ENCODE assay signal across 23 cellular contexts in genomic region chr17:68776451-68776850, GRCh38.
DNase-seq lines count a peak whose midpoint lies in the region; TF ChIP-seq lines count a peak whose summit lies in the region.
"Had no signal": no experiment of that assay in that cellular context is flagged by ENCODE, and none has a peak within 500 bp of the region (broad histone marks: within the 10 kb centered on the region; RNA-seq: fewer than 3 reads in every experiment).

No MANE protein-coding gene starts in this region.

- no peak overlapping the region for H3K4me3 Mint-ChIP-seq in activated CD4-positive, alpha-beta T cell treated with anti-CD3 and anti-CD28 coated beads, Interleukin-2, amount 10 ng/mL, durations not matched to agents 7 days and 5 days
- H3K4me3 Mint-ChIP-seq: CD8-positive, alpha-beta T cell; GM23338; IgD-negative memory B cell; mesothelial cell of epicardium; nephron progenitor cell had no signal

- H3K9me3 Mint-ChIP-seq in activated CD4-positive, alpha-beta T cell treated with anti-CD3 and anti-CD28 coated beads, Interleukin-2, amount 10 ng/mL, durations not matched to agents 7 days and 5 days: no peaks in the 10 kb centered on the region
- H3K9me3 Mint-ChIP-seq: CD8-positive, alpha-beta T cell had no signal

- no peak overlapping the region for H3K9ac ChIP-seq in fibroblast of lung (ENCODE audit: insufficient read depth, low read length)
- no peak overlapping the region for H3K9ac ChIP-seq in parathyroid adenoma

- H3K4me2 ChIP-seq in fibroblast of lung (ENCODE audit: extremely low read depth, insufficient read depth, low read length) (no peak overlapping the region), parathyroid adenoma (ENCODE audit: low read length) (no peak overlapping the region)
- H3K4me2 ChIP-seq: GM23338 had no signal

- H3K27ac ChIP-seq in fibroblast of lung (ENCODE audit: insufficient read depth, low read length) (peak overlapping the region; percentile 16), parathyroid adenoma (peak overlapping the region; percentile 16), testis (peak overlapping the region; percentile 32 to 79)
- H3K27ac ChIP-seq: brain microvascular endothelial cell had no signal

- H2AFZ ChIP-seq in fibroblast of lung (ENCODE audit: low read length) (no peak overlapping the region), parathyroid adenoma (no peak overlapping the region)

- H3K4me1 Mint-ChIP-seq in activated CD4-positive, alpha-beta T cell treated with anti-CD3 and anti-CD28 coated beads, Interleukin-2, amount 10 ng/mL, durations not matched to agents 7 days and 5 days: peaks cover 6% of the 10 kb centered on the region

- H3K27ac Mint-ChIP-seq in activated CD4-positive, alpha-beta T cell treated with anti-CD3 and anti-CD28 coated beads, Interleukin-2, amount 10 ng/mL, durations not matched to agents 7 days and 5 days: no peak overlapping the region
- H3K27ac Mint-ChIP-seq: CD8-positive, alpha-beta T cell; GM23338; IgD-negative memory B cell; mesothelial cell of epicardium; nephron progenitor cell had no signal

- CTCF ChIA-PET in activated CD4-positive, alpha-beta T cell treated with anti-CD3 and anti-CD28 coated beads, Interleukin-2, amount 10 ng/mL, durations not matched to agents 7 days and 5 days (lab: Charles Lee): no interaction called here

- no peak for TF ChIP-seq CTCF in fibroblast of lung (conservative IDR thresholded peaks at IDR 0.05 in 1 of 2, IDR thresholded peaks at IDR 0.05 in 1 of 2; ENCODE audit: low read depth in 1 of 2, low read length in 2 of 2)
- TF ChIP-seq CTCF in parathyroid adenoma (IDR thresholded peaks at IDR 0.05): no peak
- TF ChIP-seq CTCF in testis (IDR thresholded peaks at IDR 0.05): no peak

- peaks cover 13% of the 10 kb centered on the region for H3K4me1 ChIP-seq in fibroblast of lung (ENCODE audit: control insufficient read depth, extremely low read depth, insufficient read depth, low read length)
- no peaks in the 10 kb centered on the region for H3K4me1 ChIP-seq in parathyroid adenoma
- H3K4me1 ChIP-seq in testis: peaks cover 12% of the 10 kb centered on the region

- no peaks in the 10 kb centered on the region for H3K36me3 Mint-ChIP-seq in activated CD4-positive, alpha-beta T cell treated with anti-CD3 and anti-CD28 coated beads, Interleukin-2, amount 10 ng/mL, durations not matched to agents 7 days and 5 days (ENCODE audit: low read depth)
- H3K36me3 Mint-ChIP-seq: CD8-positive, alpha-beta T cell; IgD-negative memory B cell; mesothelial cell of epicardium had no signal

- TF ChIP-seq POLR2A in testis (IDR thresholded peaks at IDR 0.05): no peak

- H3K36me3 ChIP-seq in fibroblast of lung (ENCODE audit: control insufficient read depth, insufficient read depth, low read length) (no peaks in the 10 kb centered on the region), parathyroid adenoma (ENCODE audit: control insufficient read depth, insufficient read depth, low read length) (no peaks in the 10 kb centered on the region), testis (ENCODE audit: low read depth, missing control alignments) (no peaks in the 10 kb centered on the region)
- H3K36me3 ChIP-seq: brain microvascular endothelial cell, tibial artery had no signal

- intact Hi-C loops in testis (cut with DNase I; ENCODE audit: low total_unique reads): loop anchor here (10.0 kb wide), 1 partner anchor 198 kb away; no protein-coding TSS in a partner anchor

- H3K79me2 ChIP-seq in fibroblast of lung (ENCODE audit: control insufficient read depth, insufficient read depth, low read length) (no peaks in the 10 kb centered on the region), parathyroid adenoma (no peaks in the 10 kb centered on the region)

- WGBS in testis, 2 donors: 77% methylated on average over 3 of the region's 3 CpGs

- no peaks in the 10 kb centered on the region for H4K20me1 ChIP-seq in fibroblast of lung (ENCODE audit: control insufficient read depth, extremely low read depth, insufficient read depth, low read length)

- H3K4me3 ChIP-seq in fibroblast of lung (replicated peaks in 1 of 4; ENCODE audit: control extremely low read depth in 1 of 4, insufficient read depth in 1 of 4, low read depth in 3 of 4, low read length in 4 of 4): no peak overlapping the region
- H3K4me3 ChIP-seq in parathyroid adenoma (ENCODE audit: low read depth, low read length): no peak overlapping the region
- H3K4me3 ChIP-seq in testis: no peak overlapping the region
- H3K4me3 ChIP-seq: GM23338, tibial artery had no signal

- H3K9me3 ChIP-seq in fibroblast of lung (ENCODE audit: control insufficient read depth, insufficient read depth, low read depth, low read length) (no peaks in the 10 kb centered on the region), parathyroid adenoma (ENCODE audit: control insufficient read depth, low read length) (no peaks in the 10 kb centered on the region), testis (no peaks in the 10 kb centered on the region)
- H3K9me3 ChIP-seq: tibial artery had no signal

- POLR2A ChIA-PET in activated CD4-positive, alpha-beta T cell treated with anti-CD3 and anti-CD28 coated beads, Interleukin-2, amount 10 ng/mL, durations not matched to agents 7 days and 5 days (lab: Charles Lee): no interaction called here

- H3K27me3 Mint-ChIP-seq in activated CD4-positive, alpha-beta T cell treated with anti-CD3 and anti-CD28 coated beads, Interleukin-2, amount 10 ng/mL, durations not matched to agents 7 days and 5 days: peaks cover 9% of the 10 kb centered on the region
- H3K27me3 Mint-ChIP-seq: IgD-negative memory B cell had no signal

- no peaks in the 10 kb centered on the region for H3K27me3 ChIP-seq in fibroblast of lung (ENCODE audit: control insufficient read depth, insufficient read depth, low read length)
- H3K27me3 ChIP-seq in parathyroid adenoma (ENCODE audit: control insufficient read depth, insufficient read depth, low read length): no peaks in the 10 kb centered on the region
- H3K27me3 ChIP-seq in testis: no peaks in the 10 kb centered on the region
- H3K27me3 ChIP-seq: brain microvascular endothelial cell, tibial artery had no signal

- peak; percentile 68 for DNase-seq in amniotic epithelial cell (ENCODE audit: low read depth)
- no peak for DNase-seq in fibroblast of lung (ENCODE audit: low read depth in 2 of 2)
- DNase-seq in testis: no peak
- no peak for DNase-seq in activated CD4-positive, alpha-beta T cell treated with anti-CD3 and anti-CD28 coated beads, Interleukin-2, amount 10 ng/mL, durations not matched to agents 7 days and 5 days
- DNase-seq in stimulated activated CD4-positive, alpha-beta T cell treated with anti-CD3 and anti-CD28 coated beads, Interleukin-2, amount 100 ng/mL, for 24 hours: no peak
- DNase-seq in GF-D8 (lab: John Stamatoyannopoulos, UW): no peak
- DNase-seq: activated CD4-positive, alpha-beta T cell treated with anti-CD3 and anti-CD28 coated beads, Interleukin-2, amount 50 U/mL, for 1 hour; activated CD8-positive, alpha-beta memory T cell treated with anti-CD3 and anti-CD28 coated beads, Interleukin-2, amount 50 U/mL, for 4 hours; brain microvascular endothelial cell; CD8-positive, alpha-beta T cell; cortex of kidney; DMS153; foreskin melanocyte; NCI-H1436; NCI-H2171 treated with DMSO at 0.1 percent for 48 hours; nephron progenitor cell; stimulated activated CD4-positive, alpha-beta T cell treated with anti-CD3 and anti-CD28 coated beads, Interleukin-15, amount 100 ng/mL, for 24 hours; T-helper 1 cell; tibial artery had no signal
